8 cellular contexts compared by ENCODE assay signal in genomic region chr4:51843309-51844156, GRCh38. TPM values are rescaled to one million over a fixed set of nuclear protein-coding genes. Genes with fewer than 3 reads are reported as not detected.
DNase-seq lines count a peak whose midpoint lies in the region; ATAC-seq, FAIRE-seq and TF ChIP-seq lines count a peak whose summit lies in the region.

No MANE protein-coding gene starts in this region.

- FAIRE-seq in H54 (lab: Jason Lieb, UNC): no peak

- peaks cover 13% of the 10 kb centered on the region for H3K4me1 Mint-ChIP-seq in endothelial cell (ENCODE audit: unreplicated experiment)

- H3K27me3 Mint-ChIP-seq in endothelial cell (ENCODE audit: unreplicated experiment): peaks cover 9% of the 10 kb centered on the region

- TF ChIP-seq CTCF in GM10266 (IDR thresholded peaks at IDR 0.05; ENCODE audit: control insufficient read depth, insufficient read depth, low read depth, missing control alignments) (no peak), endothelial cell (IDR thresholded peaks at IDR 0.05; ENCODE audit: unreplicated experiment) (no peak)

- no peaks in the 10 kb centered on the region for H3K27me3 ChIP-seq in mucosa of rectum (ENCODE audit: control insufficient read depth in 2 of 2, insufficient read depth in 2 of 2, low read length in 2 of 2)

- H3K36me3 Mint-ChIP-seq in endothelial cell (ENCODE audit: low read depth, unreplicated experiment): peaks cover 4% of the 10 kb centered on the region

- peaks cover 4 to 5% of the 10 kb centered on the region in 2 donors for H3K4me1 ChIP-seq in mucosa of rectum (ENCODE audit: control insufficient read depth in 2 of 2, insufficient read depth in 2 of 2, low read length in 2 of 2)

- no peaks in the 10 kb centered on the region for H3K9me3 Mint-ChIP-seq in endothelial cell (ENCODE audit: unreplicated experiment)

- H3K4me3 Mint-ChIP-seq in endothelial cell (ENCODE audit: unreplicated experiment): peak overlapping the region; percentile 91

- no peaks in the 10 kb centered on the region for H3K36me3 ChIP-seq in mucosa of rectum (ENCODE audit: control insufficient read depth in 2 of 2, insufficient read depth in 2 of 2, low read length in 2 of 2)

- peak overlapping the region; percentile 91 to 94 for H3K27ac ChIP-seq in mucosa of rectum (ENCODE audit: low read depth in 2 of 2, low read length in 2 of 2)

- ATAC-seq in HG03378 (IDR thresholded peaks at IDR 0.05; ENCODE audit: unreplicated experiment): no peak

- peak overlapping the region; percentile 73 to 95 for H3K4me3 ChIP-seq in mucosa of rectum (ENCODE audit: low read length in 2 of 2)

- H3K27ac Mint-ChIP-seq in endothelial cell (ENCODE audit: unreplicated experiment): no peak overlapping the region

- no peaks in the 10 kb centered on the region for H3K9me3 ChIP-seq in mucosa of rectum (ENCODE audit: control insufficient read depth in 2 of 2, low read length in 2 of 2)

- TF ChIP-seq POLR2A in H54 (IDR thresholded peaks at IDR 0.05; ENCODE audit: low read depth, low read length): no peak; the same call in 1 of the 2 replicates

- DNase-seq in GM10266 (ENCODE audit: extremely low spot score) (peak; percentile 77), H54 (ENCODE audit: insufficient read length, low spot score) (peak; percentile 15), NCI-H1092 (lab: John Stamatoyannopoulos, UW) (peak; percentile 35), endothelial cell (ENCODE audit: low spot score) (peak; percentile 56)
- DNase-seq in activated CD8-positive, alpha-beta memory T cell treated with anti-CD3 and anti-CD28 coated beads for 4 hours (ENCODE audit: low read depth in 2 of 2): peak; percentile 23 to 36
- DNase-seq in stimulated activated CD8-positive, alpha-beta memory T cell treated with anti-CD3 and anti-CD28 coated beads, Interleukin-7, amount 100 ng/mL, for 24 hours (ENCODE audit: low read depth): peak; percentile 20

- H3K9ac ChIP-seq in mucosa of rectum (ENCODE audit: low read depth in 1 of 2, low read length in 2 of 2): peak overlapping the region; percentile 70 to 82

RNA-seq across cellular contexts. Expression of gene DCUN1D4, which starts 0.6 kb away (rescaled TPM):
- total RNA-seq in endothelial cell (ENCODE audit: unreplicated experiment): 61.0 TPM

Comparison
In these comparisons a context has a peak if more than half of its experiments do, and no peak if none do; other contexts are left out.
1. DNase-seq: peak in every context shown above with its lines; median percentile 77 in GM10266; 56 in endothelial cell; 35 in NCI-H1092; 30 in activated CD8-positive, alpha-beta memory T cell treated with anti-CD3 and anti-CD28 coated beads for 4 hours; 20 in stimulated activated CD8-positive, alpha-beta memory T cell treated with anti-CD3 and anti-CD28 coated beads, Interleukin-7, amount 100 ng/mL, for 24 hours; 15 in H54.